In the genomic region with DNA sequence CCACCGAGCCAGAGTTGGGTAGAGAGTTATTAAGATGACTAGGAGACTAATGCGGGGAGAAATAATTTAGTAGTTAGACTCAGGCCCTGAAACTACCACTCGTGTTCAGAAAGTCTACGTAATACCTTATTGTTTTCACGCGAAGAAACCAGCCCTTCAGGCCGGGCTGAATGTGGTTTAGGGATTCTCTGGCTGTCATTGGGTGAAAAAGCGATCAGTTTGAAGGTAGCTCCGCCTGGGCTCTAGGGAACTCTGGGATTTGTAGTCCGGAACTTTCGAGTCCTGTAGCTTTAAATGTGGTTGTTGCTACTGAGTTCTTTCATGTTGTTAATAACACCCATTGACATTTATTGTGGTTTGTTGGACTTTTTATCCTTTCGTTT, we compare ENCODE assay signal across 7 cellular contexts. TPM values are rescaled to one million over a fixed set of nuclear protein-coding genes. Genes with fewer than 3 reads are reported as not detected.
DNase-seq lines count a peak whose midpoint lies in the region; ATAC-seq, FAIRE-seq and TF ChIP-seq lines count a peak whose summit lies in the region.

No MANE protein-coding gene starts in this region.

- peak; percentile 61 for ATAC-seq in HG02973 (IDR thresholded peaks at IDR 0.05; ENCODE audit: unreplicated experiment)
- peak; percentile 75 for ATAC-seq in body of pancreas
- ATAC-seq in gastrocnemius medialis, result peak; percentile 86 to 89

- no peaks in the 10 kb centered on the region for H3K27me3 ChIP-seq in body of pancreas
- no peaks in the 10 kb centered on the region for H3K27me3 ChIP-seq in iPS DF 6.9 (ENCODE audit: control insufficient read depth, insufficient read depth, low read length)
- no peaks in the 10 kb centered on the region for H3K27me3 ChIP-seq in gastrocnemius medialis

- H3K9me3 ChIP-seq in body of pancreas (no peaks in the 10 kb centered on the region), iPS DF 6.9 (ENCODE audit: control insufficient read depth, insufficient read depth, low read length) (no peaks in the 10 kb centered on the region), gastrocnemius medialis (no peaks in the 10 kb centered on the region)

- peak overlapping the region; percentile 82 for H3K4me3 Mint-ChIP-seq in T-helper 2 cell treated with Interferon-gamma antibody and Interleukin-4, amounts not matched to agents 5 μg/mL and 100 μg/mL, for 36 hours

- in situ Hi-C loops in gastrocnemius medialis (cut with MboI; ENCODE audit: low sequenced_read_pairs in 4 of 4), result loop anchor here in 2 of 4 donors (10.0 to 25.0 kb wide), 2 partner anchors 97 to 255 kb away; a partner anchor contains a TSS

- H3K9me3 Mint-ChIP-seq in T-helper 2 cell treated with Interferon-gamma antibody and Interleukin-4, amounts not matched to agents 5 μg/mL and 100 μg/mL, for 36 hours, result no peaks in the 10 kb centered on the region

- peak; percentile 58 for DNase-seq in GM18507 (ENCODE audit: extremely low spot score, insufficient read length, low read depth)
- peak; percentile 89 to 90 for DNase-seq in NCI-H1930 (lab: John Stamatoyannopoulos, UW)
- DNase-seq in T-helper 2 cell treated with Interferon-gamma antibody and Interleukin-4, amounts not matched to agents 5 μg/mL and 100 μg/mL, for 36 hours (ENCODE audit: low spot score), result peak; percentile 83
- peak; percentile 82 to 95 (median 85) for DNase-seq in body of pancreas
- peak; percentile 73 for DNase-seq in iPS DF 6.9 (ENCODE audit: low read depth, low spot score)
- peak; percentile 85 to 87 for DNase-seq in gastrocnemius medialis

- peak overlapping the region in 1 of 2 donors; percentile 2 for H3K4me3 ChIP-seq in body of pancreas
- H3K4me3 ChIP-seq in iPS DF 6.9 (ENCODE audit: low read length), result peak overlapping the region; percentile 64; the same call in 1 of the 2 replicates
- H3K4me3 ChIP-seq in gastrocnemius medialis, result peak overlapping the region; percentile 55 to 88 (median 78)

- H3K27ac Mint-ChIP-seq in T-helper 2 cell treated with Interferon-gamma antibody and Interleukin-4, amounts not matched to agents 5 μg/mL and 100 μg/mL, for 36 hours, result peak overlapping the region; percentile 89

- H3K36me3 Mint-ChIP-seq in T-helper 2 cell treated with Interferon-gamma antibody and Interleukin-4, amounts not matched to agents 5 μg/mL and 100 μg/mL, for 36 hours (ENCODE audit: low read depth), result peaks cover 23% of the 10 kb centered on the region

- no peaks in the 10 kb centered on the region for H3K27me3 Mint-ChIP-seq in T-helper 2 cell treated with Interferon-gamma antibody and Interleukin-4, amounts not matched to agents 5 μg/mL and 100 μg/mL, for 36 hours (ENCODE audit: low read depth)

- H3K27ac ChIP-seq in body of pancreas (peak overlapping the region; percentile 93 to 99 (median 96)), iPS DF 6.9 (ENCODE audit: low read length) (no peak overlapping the region), gastrocnemius medialis (peak overlapping the region; percentile 90 to 97 (median 92))

- TF ChIP-seq CTCF in body of pancreas (IDR thresholded peaks at IDR 0.05), result no peak
- no peak for TF ChIP-seq CTCF in gastrocnemius medialis (IDR thresholded peaks at IDR 0.05 in 4 of 5, conservative IDR thresholded peaks at IDR 0.05 in 1 of 5)

- no peak for TF ChIP-seq POLR2A in body of pancreas (IDR thresholded peaks at IDR 0.05)
- TF ChIP-seq POLR2A in gastrocnemius medialis (IDR thresholded peaks at IDR 0.05), result no peak

- intact Hi-C loops in body of pancreas (cut with DNase I), result no loop called here
- intact Hi-C loops in gastrocnemius medialis (cut with DNase I; ENCODE audit: low total_unique reads), result loop anchor here (1.0 to 5.0 kb wide), 7 partner anchors 87 to 860 kb away; a partner anchor contains a TSS

- H3K4me1 Mint-ChIP-seq in T-helper 2 cell treated with Interferon-gamma antibody and Interleukin-4, amounts not matched to agents 5 μg/mL and 100 μg/mL, for 36 hours (ENCODE audit: low read depth), result peaks cover 30% of the 10 kb centered on the region

- FAIRE-seq in GM18507 (lab: Jason Lieb, UNC), result no peak

- H3K36me3 ChIP-seq in body of pancreas (replicated peaks in 1 of 2; ENCODE audit: insufficient read depth in 1 of 2, low read depth in 2 of 2) (no peaks in the 10 kb centered on the region), iPS DF 6.9 (ENCODE audit: control insufficient read depth, insufficient read depth, low read length) (no peaks in the 10 kb centered on the region), gastrocnemius medialis (no peaks in the 10 kb centered on the region)

- H3K4me1 ChIP-seq in body of pancreas, result peaks cover 33% of the 10 kb centered on the region
- no peaks in the 10 kb centered on the region for H3K4me1 ChIP-seq in iPS DF 6.9 (ENCODE audit: control insufficient read depth, insufficient read depth, low read length)
- H3K4me1 ChIP-seq in gastrocnemius medialis, result peaks cover 5 to 12% of the 10 kb centered on the region in 2 donors

- WGBS in body of pancreas, 2 donors, result 0 to 1% methylated on average over 12 of the region's 12 CpGs
- no CpG with 5 or more reads among the region's 12 CpGs for WGBS in iPS DF 6.9 (ENCODE audit: insufficient coverage, insufficient read length)

RNA-seq across cellular contexts. Expression of a gene that starts 0.5 kb away (rescaled TPM):
- total RNA-seq in body of pancreas (1 to 10 TPM; 2.6 to 7.3 TPM), gastrocnemius medialis (1 to 10 TPM; 3.5 to 6.2 (median 5.1) TPM)
